10 cellular contexts compared by ENCODE assay signal in the genomic region with DNA sequence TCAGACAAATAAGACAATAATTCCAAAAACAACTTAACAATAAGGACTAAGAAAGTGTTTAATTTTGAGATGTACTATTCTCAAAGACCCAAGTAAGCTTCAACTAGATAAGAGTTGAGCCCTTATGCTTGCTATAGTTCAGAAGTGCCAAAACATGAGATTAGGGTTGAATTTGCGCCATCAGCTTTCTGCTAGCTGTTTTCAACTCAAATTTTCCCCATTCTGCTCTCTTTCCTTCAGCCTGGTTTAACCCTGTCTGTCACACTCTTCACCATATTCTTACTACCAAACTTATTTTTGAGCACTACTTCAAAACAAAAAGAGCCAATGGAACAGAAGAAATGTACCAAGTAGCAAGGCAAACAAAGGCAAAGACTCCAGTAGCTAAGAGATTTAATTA. TPM values are rescaled to one million over a fixed set of nuclear protein-coding genes. Genes with fewer than 3 reads are reported as not detected.
DNase-seq lines count a peak whose midpoint lies in the region; ATAC-seq, FAIRE-seq and TF ChIP-seq lines count a peak whose summit lies in the region.
"Had no signal": no experiment of that assay in that cellular context is flagged by ENCODE, and none has a peak within 500 bp of the region (broad histone marks: within the 10 kb centered on the region; RNA-seq: fewer than 3 reads in every experiment).

No MANE protein-coding gene starts in this region.

- peak overlapping the region; percentile 77 for H3K4me2 ChIP-seq in GM12878 (ENCODE audit: control insufficient read depth, insufficient read depth)

- H3K4me3 ChIP-seq in heart right ventricle (peak overlapping the region in 6 of 10 donors; percentile 86 to 97 (median 96)), GM12878 (peak overlapping the region; percentile 38; the same call in 1 of the 2 replicates), muscle layer of colon (ENCODE audit: low read depth in 1 of 2, low read length in 2 of 2) (peak overlapping the region in 1 of 2 donors; percentile 16), transverse colon (peak overlapping the region in 1 of 4 donors; percentile 85)

- H3K27ac ChIP-seq in heart right ventricle: peak overlapping the region in 7 of 10 donors; percentile 99 to 100 (median 100)
- no peak overlapping the region for H3K27ac ChIP-seq in GM12878 (ENCODE audit: control insufficient read depth, insufficient read depth)
- H3K27ac ChIP-seq in muscle layer of colon (ENCODE audit: low read depth, low read length): peak overlapping the region; percentile 49
- H3K27ac ChIP-seq in transverse colon: peak overlapping the region; percentile 98 to 100 (median 98)

- intact Hi-C loops in heart right ventricle (cut with DNase I) (loop anchor here in 7 of 10 donors (5.0 to 10.0 kb wide), 6 partner anchors 48 to 134 kb away; a partner anchor contains a TSS), Right ventricle myocardium inferior (cut with DNase I) (loop anchor here (5.0 to 10.0 kb wide), 3 partner anchors 33 to 494 kb away; a partner anchor contains a TSS), GM12878 (cut with micrococcal nuclease; ENCODE audit: unreplicated experiment) (loop anchor here (10.0 kb wide), 1 partner anchor 134 kb away; a partner anchor contains a TSS), transverse colon (cut with DNase I; ENCODE audit: low total_unique reads) (loop anchor here (10.0 kb wide), 1 partner anchor 74 kb away; no protein-coding TSS in a partner anchor)

- POLR2A ChIA-PET in GM12878 (lab: Charles Lee) (interaction anchor here (0.5 to 6.7 kb wide), 8 partner anchors 12 to 235 kb away, joined by 3 to 76 read pairs (median 4); no protein-coding TSS in a partner anchor), GM10248 (lab: Yijun Ruan, JAX) (interaction anchor here (1.3 kb wide), 1 partner anchor 63 kb away, joined by 3 read pairs; no protein-coding TSS in a partner anchor)

- no peaks in the 10 kb centered on the region for H4K20me1 ChIP-seq in GM12878 (ENCODE audit: control insufficient read depth, insufficient read depth)

- H3K27me3 ChIP-seq in heart right ventricle (no peaks in the 10 kb centered on the region), GM12878 (replicated peaks in 1 of 2; ENCODE audit: control insufficient read depth in 2 of 2, insufficient read depth in 2 of 2, low read length in 1 of 2) (no peaks in the 10 kb centered on the region), muscle layer of colon (ENCODE audit: control insufficient read depth in 1 of 2, insufficient read depth in 2 of 2, low read length in 2 of 2) (no peaks in the 10 kb centered on the region), transverse colon (no peaks in the 10 kb centered on the region)

- H3K9ac ChIP-seq in GM12878 (ENCODE audit: control insufficient read depth, insufficient read depth, low read length) (no peak overlapping the region), muscle layer of colon (ENCODE audit: low read length) (no peak overlapping the region)

- no peak for DNase-seq in heart right ventricle
- DNase-seq in Right ventricle myocardium inferior (ENCODE audit: missing footprints): no peak
- DNase-seq in GM12878 (ENCODE audit: low read depth, low spot score): no peak
- no peak for DNase-seq in transverse colon
- no peak for DNase-seq in iPS-NIHi11 (ENCODE audit: low spot score)
- no peak for DNase-seq in NCI-H1048 (lab: John Stamatoyannopoulos, UW)
- DNase-seq in GM10248 (ENCODE audit: extremely low spot score): no peak
- DNase-seq: left colon, NCI-H526 treated with DMSO at 0.1 percent for 48 hours had no signal

- 39 to 49% methylated on average over 1 of the region's 1 CpG for WGBS in heart right ventricle, 2 donors
- 93% methylated on average over 1 of the region's 1 CpG for WGBS in GM12878 (ENCODE audit: insufficient coverage, insufficient replicate concordance, low lambda C conversion rate, missing lambda C conversion rate)
- whole genome bisulfite sequencing in transverse colon (ENCODE audit: low coverage in 1 of 2), 2 donors: 71 to 78% methylated on average over 1 of the region's 1 CpG

- TF ChIP-seq EP300 in GM12878 (IDR thresholded peaks at IDR 0.05; ENCODE audit: borderline replicate concordance in 1 of 2, control insufficient read depth in 1 of 2, low read depth in 2 of 2, low read length in 2 of 2): no peak
- no peak for TF ChIP-seq EP300 in transverse colon (IDR thresholded peaks at IDR 0.05; ENCODE audit: low read depth)

- H3K36me3 ChIP-seq in heart right ventricle: peaks cover 0 to 21% (median 0%) of the 10 kb centered on the region in 9 donors
- peaks cover 0 to 4% of the 10 kb centered on the region in 2 experiments; a peak in 1 of 4 replicates for H3K36me3 ChIP-seq in GM12878 (ENCODE audit: control insufficient read depth in 2 of 2, insufficient read depth in 2 of 2, low read length in 1 of 2)
- no peaks in the 10 kb centered on the region for H3K36me3 ChIP-seq in muscle layer of colon (ENCODE audit: insufficient read depth, low read length)
- H3K36me3 ChIP-seq in transverse colon: no peaks in the 10 kb centered on the region

- no peak for ATAC-seq in heart right ventricle
- ATAC-seq in Right ventricle myocardium inferior: no peak
- no peak for ATAC-seq in GM12878
- ATAC-seq: left colon had no signal

- SMC1A ChIA-PET in GM12878 (lab: Charles Lee; ENCODE audit: uncharacterized antibody, unreplicated experiment): interaction anchor here (0.6 to 8.5 kb wide), 15 partner anchors 11 to 454 kb away, joined by 3 to 140 read pairs (median 4); no protein-coding TSS in a partner anchor

- peaks cover 2 to 72% (median 65%) of the 10 kb centered on the region in 9 donors for H3K4me1 ChIP-seq in heart right ventricle
- H3K4me1 ChIP-seq in GM12878 (ENCODE audit: control insufficient read depth, insufficient read depth, low read length): peaks cover 3% of the 10 kb centered on the region; the same call in 1 of the 2 replicates
- peaks cover 46% of the 10 kb centered on the region for H3K4me1 ChIP-seq in muscle layer of colon (ENCODE audit: insufficient read depth, low read length)
- peaks cover 13 to 69% (median 54%) of the 10 kb centered on the region in 4 donors for H3K4me1 ChIP-seq in transverse colon

- FAIRE-seq in GM12878 (lab: Jason Lieb, UNC): no peak

- H3K9me3 ChIP-seq in heart right ventricle: peaks cover 0 to 5% (median 0%) of the 10 kb centered on the region in 11 donors
- peaks cover 6% of the 10 kb centered on the region; the same call in 2 of the 3 replicates for H3K9me3 ChIP-seq in GM12878 (replicated peaks; ENCODE audit: control insufficient read depth, insufficient read depth, low read length)
- no peaks in the 10 kb centered on the region for H3K9me3 ChIP-seq in muscle layer of colon (ENCODE audit: low read length)
- H3K9me3 ChIP-seq in transverse colon: no peaks in the 10 kb centered on the region

- RAD21 ChIA-PET in GM12878 (lab: Charles Lee; ENCODE audit: unreplicated experiment): interaction anchor here (1.0 to 2.4 kb wide), 4 partner anchors 12 to 95 kb away, joined by 3 to 18 read pairs (median 6); no protein-coding TSS in a partner anchor

- H3K79me2 ChIP-seq in GM12878 (ENCODE audit: control insufficient read depth, insufficient read depth, low read length): peaks cover 88% of the 10 kb centered on the region

- TF ChIP-seq CTCF in heart right ventricle (IDR thresholded peaks at IDR 0.05) (no peak), GM12878 (IDR thresholded peaks at IDR 0.05 in 2 of 3, conservative IDR thresholded peaks at IDR 0.05 in 1 of 3; ENCODE audit: control insufficient read depth in 2 of 3, extremely low read depth in 1 of 3, insufficient read depth in 1 of 3, low read depth in 3 of 3, low read length in 3 of 3) (no peak), transverse colon (IDR thresholded peaks at IDR 0.05) (no peak), GM10248 (IDR thresholded peaks at IDR 0.05; ENCODE audit: control extremely low read depth, extremely low read depth, low read depth, missing control alignments) (no peak)

- no TSS peak for BruUV-seq in GM12878 (replicated peaks; lab: Mats Ljungman, UMichigan)

- no peak overlapping the region for H2AFZ ChIP-seq in GM12878 (ENCODE audit: control insufficient read depth, low read depth, low read length)

- TF ChIP-seq POLR2A in GM12878 (IDR thresholded peaks at IDR 0.05; ENCODE audit: low read depth, low read length) (no peak), transverse colon (IDR thresholded peaks at IDR 0.05) (no peak)

- no peak for TF ChIP-seq RAD21 in GM12878 (IDR thresholded peaks at IDR 0.05; ENCODE audit: insufficient read depth, low read depth, low read length)

- CTCF ChIA-PET in GM12878 (lab: Yijun Ruan, JAX) (interaction anchor here (0.8 to 14.2 kb wide), 9 partner anchors 22 to 97 kb away, joined by 3 to 213 read pairs (median 3); no protein-coding TSS in a partner anchor), GM10248 (lab: Yijun Ruan, JAX) (interaction anchor here (0.6 to 2.4 kb wide), 3 partner anchors 33 to 464 kb away, joined by 3 to 6 read pairs (median 3); no protein-coding TSS in a partner anchor)

- in situ Hi-C loops in GM12878 (cut with MboI): no loop called here
- in situ Hi-C loops in transverse colon (cut with MboI; ENCODE audit: low pct_ligation_motif_present in 1 of 4, low pct_unique_long_range_greater_than_20kb in 1 of 4, low sequenced_read_pairs in 3 of 4): loop anchor here in 1 of 4 donors (10.0 kb wide), 1 partner anchor 96 kb away; no protein-coding TSS in a partner anchor

RNA-seq across cellular contexts. Expression of a gene that starts 4.1 kb away (rescaled TPM):
- 10 to 100 TPM; 39.0 to 67.9 (median 57.6) TPM for total RNA-seq in heart right ventricle
- polyA plus RNA-seq in heart right ventricle: 10 to 100 TPM; 26.4 to 28.8 TPM
- 53.4 TPM for total RNA-seq in Right ventricle myocardium inferior
- 84.1 and 88.2 TPM in 2 replicates for total RNA-seq in GM12878 (2013; cell fraction: nucleolus; rRNA removed)
- total RNA-seq in GM12878 (2014; rRNA removed): 24.7 and 25.6 TPM in 2 replicates
- 37.9 and 40.8 TPM in 2 replicates for total RNA-seq in GM12878 (2014; rRNA removed; fragmentation: Illumina TruSeq; extraction: Trizol)
- 33.3 and 34.6 TPM in 2 replicates for total RNA-seq in GM12878 (2021)
- 16.9 TPM for polyA plus RNA-seq in GM12878 (2011; ENCODE audit: low read depth)
- 69.8 and 74.4 TPM in 2 replicates for polyA plus RNA-seq in GM12878 (2011; rRNA removed)
- polyA plus RNA-seq in GM12878 (2011; cell fraction: cytosol; rRNA removed): 42.8 and 43.2 TPM in 2 replicates
- polyA plus RNA-seq in GM12878 (2011; cell fraction: nucleus; rRNA removed): 42.6 and 56.3 TPM in 2 replicates
- 19.1 and 28.9 TPM in 2 replicates for polyA plus RNA-seq in GM12878 (2012)
- 53.8 and 62.5 TPM in 2 replicates for polyA plus RNA-seq in GM12878 (2014; fragmentation: Illumina TruSeq; extraction: Trizol)
- polyA plus RNA-seq in GM12878 (2014; fragmentation: Nextera tagmentation; extraction: Ambion mirVana): 10 to 100 TPM; 18.4 to 26.6 TPM
- 23.2 and 28.7 TPM in 2 replicates for polyA plus RNA-seq in GM12878 (2014; rRNA removed)
- polyA plus RNA-seq in GM12878 (2016; fragmentation: Nextera tagmentation; extraction: Ambion mirVana): 10 to 100 TPM; 41.1 to 43.9 TPM
- polyA minus RNA-seq in GM12878 (2011; rRNA and poly(A)+ RNA removed): 60.6 and 80.9 TPM in 2 replicates
- 21.4 and 27.0 TPM in 2 replicates for polyA minus RNA-seq in GM12878 (2011; cell fraction: cytosol; rRNA and poly(A)+ RNA removed)
- polyA minus RNA-seq in GM12878 (2011; cell fraction: nucleus; rRNA and poly(A)+ RNA removed): 28.7 and 37.0 TPM in 2 replicates
- 100 to 1,000 TPM in 1 of 4 donors, 10 to 100 TPM in 3; 41.6 to 105 (median 65.2) TPM for total RNA-seq in transverse colon

RNA-seq across cellular contexts. Expression of a gene that starts 47.8 kb away (rescaled TPM):
- total RNA-seq in heart right ventricle: 10 to 100 TPM; 63.7 to 93.8 (median 77.6) TPM
- polyA plus RNA-seq in heart right ventricle: 10 to 100 TPM; 78.3 to 93.7 TPM
- 66.6 TPM for total RNA-seq in Right ventricle myocardium inferior
- 156 and 159 TPM in 2 replicates for total RNA-seq in GM12878 (2013; cell fraction: nucleolus; rRNA removed)
- total RNA-seq in GM12878 (2014; rRNA removed): 38.3 and 40.4 TPM in 2 replicates
- 64.5 and 69.7 TPM in 2 replicates for total RNA-seq in GM12878 (2014; rRNA removed; fragmentation: Illumina TruSeq; extraction: Trizol)
- total RNA-seq in GM12878 (2021): 267 and 271 TPM in 2 replicates
- 136 TPM for polyA plus RNA-seq in GM12878 (2011; ENCODE audit: low read depth)
- polyA plus RNA-seq in GM12878 (2011; rRNA removed): 191 and 282 TPM in 2 replicates
- polyA plus RNA-seq in GM12878 (2011; cell fraction: cytosol; rRNA removed): 65.8 TPM in 2 replicates
- 99.4 and 152 TPM in 2 replicates for polyA plus RNA-seq in GM12878 (2011; cell fraction: nucleus; rRNA removed)
- 279 and 381 TPM in 2 replicates for polyA plus RNA-seq in GM12878 (2012)
- polyA plus RNA-seq in GM12878 (2014; fragmentation: Illumina TruSeq; extraction: Trizol): 343 and 435 TPM in 2 replicates
- polyA plus RNA-seq in GM12878 (2014; fragmentation: Nextera tagmentation; extraction: Ambion mirVana): 100 to 1,000 TPM; 221 to 285 TPM
- 293 and 302 TPM in 2 replicates for polyA plus RNA-seq in GM12878 (2014; rRNA removed)
- 100 to 1,000 TPM; 135 to 141 TPM for polyA plus RNA-seq in GM12878 (2016; fragmentation: Nextera tagmentation; extraction: Ambion mirVana)
- polyA minus RNA-seq in GM12878 (2011; rRNA and poly(A)+ RNA removed): 25.9 and 39.1 TPM in 2 replicates
- 29.8 and 31.5 TPM in 2 replicates for polyA minus RNA-seq in GM12878 (2011; cell fraction: cytosol; rRNA and poly(A)+ RNA removed)
- polyA minus RNA-seq in GM12878 (2011; cell fraction: nucleus; rRNA and poly(A)+ RNA removed): 37.6 and 51.6 TPM in 2 replicates
- 10 to 100 TPM; 40.6 to 83.2 (median 57.4) TPM for total RNA-seq in transverse colon
